8 cellular contexts compared by ENCODE assay signal in genomic region chr1:3858231-3858981, GRCh38. TPM values are rescaled to one million over a fixed set of nuclear protein-coding genes. Genes with fewer than 3 reads are reported as not detected.
A peak's percentile ranks its signal among the peaks of the same experiment; 100 is the strongest.
DNase-seq lines count a peak whose midpoint lies in the region; ATAC-seq and TF ChIP-seq lines count a peak whose summit lies in the region.

No MANE protein-coding gene starts in this region.

- no peaks in the 10 kb centered on the region for H3K27me3 ChIP-seq in CD4-positive, alpha-beta T cell (ENCODE audit: control insufficient read depth, insufficient read depth, low read length)
- no peaks in the 10 kb centered on the region for H3K27me3 ChIP-seq in HL-60 (ENCODE audit: insufficient read depth, poor library complexity, severe bottlenecking)

- H3K4me1 Mint-ChIP-seq in CD4-positive, alpha-beta T cell (ENCODE audit: low read depth), result peaks cover 37% of the 10 kb centered on the region
- peaks cover 31% of the 10 kb centered on the region for H3K4me1 Mint-ChIP-seq in osteocyte (ENCODE audit: unreplicated experiment)

- no peak for ATAC-seq in CD4-positive, alpha-beta T cell (ENCODE audit: poor library complexity)
- ATAC-seq in GM21423 (IDR thresholded peaks at IDR 0.05; ENCODE audit: unreplicated experiment), result no peak

- CTCF ChIA-PET in CD4-positive, alpha-beta T cell (lab: Charles Lee), result interaction anchor here (1.8 to 2.3 kb wide), 2 partner anchors 41 to 44 kb away, joined by 8 read pairs; partner anchors contain the start of gene C1orf174

- intact Hi-C loops in CD4-positive, alpha-beta T cell (cut with DNase I, micrococcal nuclease), result no loop called here

- peaks cover 23% of the 10 kb centered on the region for H3K36me3 Mint-ChIP-seq in CD4-positive, alpha-beta T cell (ENCODE audit: low read depth)
- peaks cover 2% of the 10 kb centered on the region for H3K36me3 Mint-ChIP-seq in osteocyte (ENCODE audit: unreplicated experiment)

- H3K27me3 Mint-ChIP-seq in CD4-positive, alpha-beta T cell, result no peaks in the 10 kb centered on the region
- no peaks in the 10 kb centered on the region for H3K27me3 Mint-ChIP-seq in osteocyte (ENCODE audit: unreplicated experiment)

- no peaks in the 10 kb centered on the region for H3K9me3 ChIP-seq in CD4-positive, alpha-beta T cell (ENCODE audit: control insufficient read depth, low read length)

- no peak for DNase-seq in CD4-positive, alpha-beta T cell
- DNase-seq in HL-60 (ENCODE audit: low read depth in 1 of 2, low spot score in 1 of 2) (peak; percentile 35 to 60), fibroblast of villous mesenchyme (ENCODE audit: low read depth) (peak; percentile 20), osteocyte (ENCODE audit: extremely low spot score, unreplicated experiment) (no peak), NCI-H524 (lab: John Stamatoyannopoulos, UW) (no peak), NCI-H2171 (lab: John Stamatoyannopoulos, UW) (no peak)

- H3K27ac Mint-ChIP-seq in CD4-positive, alpha-beta T cell, result no peak overlapping the region
- no peak overlapping the region for H3K27ac Mint-ChIP-seq in osteocyte (ENCODE audit: unreplicated experiment)

- H3K4me3 ChIP-seq in HL-60 (replicated peaks; ENCODE audit: insufficient read depth, low read length) (peak overlapping the region; percentile 80), WI38 (ENCODE audit: low read depth, low read length) (peak overlapping the region; percentile 73), fibroblast of villous mesenchyme (ENCODE audit: low read depth, low read length) (peak overlapping the region; percentile 97)

- H3K27ac ChIP-seq in CD4-positive, alpha-beta T cell (ENCODE audit: low read depth, low read length), result no peak overlapping the region
- H3K27ac ChIP-seq in HL-60 (replicated peaks), result no peak overlapping the region

- peak overlapping the region; percentile 100 for H3K4me3 Mint-ChIP-seq in CD4-positive, alpha-beta T cell
- peak overlapping the region; percentile 93 for H3K4me3 Mint-ChIP-seq in osteocyte (ENCODE audit: unreplicated experiment)

- no peak for TF ChIP-seq CTCF in CD4-positive, alpha-beta T cell (IDR thresholded peaks at IDR 0.05)
- TF ChIP-seq CTCF in HL-60 (IDR thresholded peaks at IDR 0.05; ENCODE audit: insufficient read depth, low read length) (no peak), WI38 (IDR thresholded peaks at IDR 0.05; ENCODE audit: low read depth, low read length) (peak; percentile 19; the same call in 1 of the 2 replicates), fibroblast of villous mesenchyme (IDR thresholded peaks at IDR 0.05; ENCODE audit: insufficient read depth, low read depth, low read length) (peak; percentile 12), osteocyte (IDR thresholded peaks at IDR 0.05) (no peak)

- POLR2A ChIA-PET in CD4-positive, alpha-beta T cell (lab: Charles Lee), result interaction anchor here (1.4 to 2.6 kb wide), 2 partner anchors 42 to 62 kb away, joined by 9 to 15 read pairs; partner anchors contain the start of genes C1orf174 and LRRC47

- H3K9me3 Mint-ChIP-seq in CD4-positive, alpha-beta T cell, result no peaks in the 10 kb centered on the region
- no peaks in the 10 kb centered on the region for H3K9me3 Mint-ChIP-seq in osteocyte (ENCODE audit: unreplicated experiment)

RNA-seq across cellular contexts. Expression of gene DFFB, which starts 1.1 kb away (rescaled TPM):
- total RNA-seq in CD4-positive, alpha-beta T cell, result 1 to 10 TPM; 6.7 to 6.8 TPM
- total RNA-seq in fibroblast of villous mesenchyme, result 4.7 and 6.8 TPM in 2 replicates
- total RNA-seq in osteocyte, result 7.1 and 11.0 TPM in 2 replicates

RNA-seq across cellular contexts. Expression of gene CEP104, which starts 1.4 kb away (rescaled TPM):
- total RNA-seq in CD4-positive, alpha-beta T cell, result 10 to 100 TPM; 16.6 to 20.5 TPM
- total RNA-seq in fibroblast of villous mesenchyme, result 28.1 and 31.6 TPM in 2 replicates
- 35.1 and 45.4 TPM in 2 replicates for total RNA-seq in osteocyte

RNA-seq across cellular contexts. Expression of gene C1orf174, which starts 41.7 kb away (rescaled TPM):
- 10 to 100 TPM; 16.8 to 18.5 TPM for total RNA-seq in CD4-positive, alpha-beta T cell
- total RNA-seq in fibroblast of villous mesenchyme (25.4 and 31.1 TPM in 2 replicates), osteocyte (22.1 and 23.6 TPM in 2 replicates)

Comparison
In these comparisons a context has a peak if more than half of its experiments do, and no peak if none do; other contexts are left out.
1. DNase-seq: peak in HL-60 (2 of 2) and fibroblast of villous mesenchyme (single experiment); none in CD4-positive, alpha-beta T cell (0 of 10), osteocyte (single experiment), NCI-H524 (0 of 2) and NCI-H2171 (single experiment).
2. CTCF ChIP-seq: peak in WI38 (single experiment) and fibroblast of villous mesenchyme (single experiment); none in CD4-positive, alpha-beta T cell (single experiment), HL-60 (single experiment) and osteocyte (single experiment).
3. Peak in every context shown above with its lines, with median percentiles within 50 percentile points of each other: H3K4me3 ChIP-seq.